9 cellular contexts compared by ENCODE assay signal in the genomic region with DNA sequence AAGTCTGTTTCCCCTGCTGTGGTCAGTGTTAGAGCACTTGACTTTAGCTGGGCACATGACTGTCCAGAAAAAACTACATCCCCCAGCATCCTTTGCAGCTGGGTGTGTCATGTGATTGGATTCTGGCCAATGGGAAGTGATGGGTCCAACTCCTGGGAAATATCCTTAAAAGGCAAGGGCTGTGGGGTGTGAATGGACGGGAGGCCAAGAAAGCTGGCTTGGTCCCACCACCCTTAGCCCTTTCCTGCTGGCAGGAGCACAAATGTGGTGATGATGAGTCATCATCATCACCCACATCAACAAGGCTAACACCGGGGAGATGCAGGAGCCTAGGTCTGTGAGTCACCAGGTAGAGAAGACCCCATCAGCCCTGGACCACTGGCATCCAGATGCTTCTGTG.
DNase-seq lines count a peak whose midpoint lies in the region; ATAC-seq and TF ChIP-seq lines count a peak whose summit lies in the region.
"Had no signal": no experiment of that assay in that cellular context is flagged by ENCODE, and none has a peak within 500 bp of the region (broad histone marks: within the 10 kb centered on the region; RNA-seq: fewer than 3 reads in every experiment).

No MANE protein-coding gene starts in this region.

- H3K27me3 Mint-ChIP-seq in naive thymus-derived CD4-positive, alpha-beta T cell, result peaks cover 0 to 39% (median 10%) of the 10 kb centered on the region in 5 donors
- peaks cover 3 to 9% of the 10 kb centered on the region in 2 donors for H3K27me3 Mint-ChIP-seq in CD4-positive, alpha-beta memory T cell

- no peak for ATAC-seq in naive thymus-derived CD4-positive, alpha-beta T cell

- TF ChIP-seq CTCF in ascending aorta (IDR thresholded peaks at IDR 0.05), result no peak

- POLR2A ChIA-PET in HEK293T (lab: Yijun Ruan, JAX), result interaction anchor here (0.6 kb wide), 1 partner anchor 254 kb away, joined by 3 read pairs; no protein-coding TSS in a partner anchor
- POLR2A ChIA-PET in naive thymus-derived CD4-positive, alpha-beta T cell (lab: Charles Lee), result no interaction called here
- POLR2A ChIA-PET in CD4-positive, alpha-beta memory T cell (lab: Charles Lee; ENCODE audit: partially characterized antibody), result no interaction called here

- no peak overlapping the region for H3K27ac Mint-ChIP-seq in naive thymus-derived CD4-positive, alpha-beta T cell
- no peak overlapping the region for H3K27ac Mint-ChIP-seq in CD4-positive, alpha-beta memory T cell
- H3K27ac Mint-ChIP-seq: CD8-positive, alpha-beta memory T cell had no signal

- peak overlapping the region; percentile 6 to 54 for H3K27ac ChIP-seq in ascending aorta
- no peak overlapping the region for H3K27ac ChIP-seq in naive thymus-derived CD4-positive, alpha-beta T cell (ENCODE audit: low read depth, low read length)
- H3K27ac ChIP-seq in CD4-positive, alpha-beta memory T cell (ENCODE audit: low read depth, low read length), result no peak overlapping the region

- no peaks in the 10 kb centered on the region for H3K4me1 Mint-ChIP-seq in naive thymus-derived CD4-positive, alpha-beta T cell
- H3K4me1 Mint-ChIP-seq in CD4-positive, alpha-beta memory T cell, result no peaks in the 10 kb centered on the region
- H3K4me1 Mint-ChIP-seq: CD8-positive, alpha-beta memory T cell had no signal

- no peaks in the 10 kb centered on the region for H3K27me3 ChIP-seq in ascending aorta
- H3K27me3 ChIP-seq in naive thymus-derived CD4-positive, alpha-beta T cell (ENCODE audit: control insufficient read depth in 2 of 2, insufficient read depth in 2 of 2, low read length in 2 of 2), result no peaks in the 10 kb centered on the region
- no peaks in the 10 kb centered on the region for H3K27me3 ChIP-seq in CD4-positive, alpha-beta memory T cell (ENCODE audit: insufficient read depth, low read length)

- H3K4me3 Mint-ChIP-seq in naive thymus-derived CD4-positive, alpha-beta T cell, result no peak overlapping the region
- no peak overlapping the region for H3K4me3 Mint-ChIP-seq in CD4-positive, alpha-beta memory T cell
- H3K4me3 Mint-ChIP-seq: CD8-positive, alpha-beta memory T cell had no signal

- CTCF ChIA-PET in HEK293T (lab: Yijun Ruan, JAX), result no interaction called here
- CTCF ChIA-PET in naive thymus-derived CD4-positive, alpha-beta T cell (lab: Charles Lee), result no interaction called here
- CTCF ChIA-PET in CD4-positive, alpha-beta memory T cell (lab: Charles Lee; ENCODE audit: partially characterized antibody), result no interaction called here

- H3K4me3 ChIP-seq in ascending aorta, result no peak overlapping the region
- no peak overlapping the region for H3K4me3 ChIP-seq in naive thymus-derived CD4-positive, alpha-beta T cell (ENCODE audit: low read length)
- no peak overlapping the region for H3K4me3 ChIP-seq in CD4-positive, alpha-beta memory T cell (ENCODE audit: low read length in 2 of 2)

- no peaks in the 10 kb centered on the region for H3K36me3 Mint-ChIP-seq in naive thymus-derived CD4-positive, alpha-beta T cell
- H3K36me3 Mint-ChIP-seq in CD4-positive, alpha-beta memory T cell, result no peaks in the 10 kb centered on the region
- H3K36me3 Mint-ChIP-seq: CD8-positive, alpha-beta memory T cell had no signal

- H3K36me3 ChIP-seq in ascending aorta, result no peaks in the 10 kb centered on the region
- H3K36me3 ChIP-seq in naive thymus-derived CD4-positive, alpha-beta T cell (ENCODE audit: control insufficient read depth in 2 of 3, insufficient read depth in 3 of 3, low read length in 3 of 3), result no peaks in the 10 kb centered on the region
- H3K36me3 ChIP-seq in CD4-positive, alpha-beta memory T cell (ENCODE audit: insufficient read depth, low read length), result no peaks in the 10 kb centered on the region

- H3K4me1 ChIP-seq in ascending aorta, result peaks cover 0 to 3% of the 10 kb centered on the region in 2 donors
- no peaks in the 10 kb centered on the region for H3K4me1 ChIP-seq in naive thymus-derived CD4-positive, alpha-beta T cell (ENCODE audit: control insufficient read depth in 2 of 2, insufficient read depth in 2 of 2, low read length in 2 of 2)
- no peaks in the 10 kb centered on the region for H3K4me1 ChIP-seq in CD4-positive, alpha-beta memory T cell (ENCODE audit: insufficient read depth, low read length)

- DNase-seq in A172 (ENCODE audit: low spot score) (peak; percentile 99), HEK293T (ENCODE audit: extremely low spot score) (peak; percentile 69), ascending aorta (ENCODE audit: low spot score in 2 of 2) (peak; percentile 45 to 82), iPS-NIHi11 (ENCODE audit: low spot score) (peak; percentile 84), T-helper 9 cell (no peak)
- DNase-seq in naive thymus-derived CD4-positive, alpha-beta T cell, result no peak
- DNase-seq in CD4-positive, alpha-beta memory T cell, result no peak
- no peak for DNase-seq in activated CD4-positive, CD25-positive, alpha-beta regulatory T cell (lab: John Stamatoyannopoulos, UW)
- DNase-seq: CD8-positive, alpha-beta memory T cell had no signal

- intact Hi-C loops in ascending aorta (cut with DNase I), result no loop called here
- intact Hi-C loops in naive thymus-derived CD4-positive, alpha-beta T cell (cut with micrococcal nuclease), result no loop called here
- intact Hi-C loops in CD4-positive, alpha-beta memory T cell (cut with micrococcal nuclease), result no loop called here

- H3K9me3 Mint-ChIP-seq in naive thymus-derived CD4-positive, alpha-beta T cell, result peaks cover 0 to 5% (median 0%) of the 10 kb centered on the region in 11 donors
- peaks cover 0 to 4% (median 0%) of the 10 kb centered on the region in 8 donors for H3K9me3 Mint-ChIP-seq in CD4-positive, alpha-beta memory T cell

- no peaks in the 10 kb centered on the region for H3K9me3 ChIP-seq in ascending aorta
- H3K9me3 ChIP-seq in naive thymus-derived CD4-positive, alpha-beta T cell (ENCODE audit: control insufficient read depth in 2 of 3, low read length in 3 of 3), result no peaks in the 10 kb centered on the region
- H3K9me3 ChIP-seq in CD4-positive, alpha-beta memory T cell (ENCODE audit: control insufficient read depth in 1 of 2, low read length in 2 of 2), result no peaks in the 10 kb centered on the region

TF ChIP-seq in HEK293T, 16 proteins besides CTCF, POLR2A, EP300 and RAD21:
- TF ChIP-seq TARDBP (IDR thresholded peaks at IDR 0.05) (no peak), SUZ12 (IDR thresholded peaks at IDR 0.05) (no peak; the same call in 1 of the 2 replicates), SP1 (IDR thresholded peaks at IDR 0.05) (no peak), ELF4 (IDR thresholded peaks at IDR 0.05) (no peak), FOXK2 (IDR thresholded peaks at IDR 0.05) (no peak), HDGF (IDR thresholded peaks at IDR 0.05; ENCODE audit: borderline replicate concordance) (no peak), ARNT (IDR thresholded peaks at IDR 0.05) (no peak), NFRKB (IDR thresholded peaks at IDR 0.05) (no peak)
- TF ChIP-seq, protein P1, sequence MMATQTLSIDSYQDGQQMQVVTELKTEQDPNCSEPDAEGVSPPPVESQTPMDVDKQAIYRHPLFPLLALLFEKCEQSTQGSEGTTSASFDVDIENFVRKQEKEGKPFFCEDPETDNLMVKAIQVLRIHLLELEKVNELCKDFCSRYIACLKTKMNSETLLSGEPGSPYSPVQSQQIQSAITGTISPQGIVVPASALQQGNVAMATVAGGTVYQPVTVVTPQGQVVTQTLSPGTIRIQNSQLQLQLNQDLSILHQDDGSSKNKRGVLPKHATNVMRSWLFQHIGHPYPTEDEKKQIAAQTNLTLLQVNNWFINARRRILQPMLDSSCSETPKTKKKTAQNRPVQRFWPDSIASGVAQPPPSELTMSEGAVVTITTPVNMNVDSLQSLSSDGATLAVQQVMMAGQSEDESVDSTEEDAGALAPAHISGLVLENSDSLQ (IDR thresholded peaks at IDR 0.05), result no peak

Comparison
In these comparisons a context has a peak if more than half of its experiments do, and no peak if none do; other contexts are left out.
1. DNase-seq: peak in A172 (single experiment), HEK293T (single experiment), ascending aorta (2 of 2) and iPS-NIHi11 (single experiment); none in naive thymus-derived CD4-positive, alpha-beta T cell (0 of 9), T-helper 9 cell (single experiment), CD4-positive, alpha-beta memory T cell (0 of 5) and activated CD4-positive, CD25-positive, alpha-beta regulatory T cell (0 of 4).
2. H3K27ac ChIP-seq: peak in ascending aorta (2 of 2); none in naive thymus-derived CD4-positive, alpha-beta T cell (single experiment) and CD4-positive, alpha-beta memory T cell (single experiment).